23 cellular contexts compared by ENCODE assay signal in the genomic region with DNA sequence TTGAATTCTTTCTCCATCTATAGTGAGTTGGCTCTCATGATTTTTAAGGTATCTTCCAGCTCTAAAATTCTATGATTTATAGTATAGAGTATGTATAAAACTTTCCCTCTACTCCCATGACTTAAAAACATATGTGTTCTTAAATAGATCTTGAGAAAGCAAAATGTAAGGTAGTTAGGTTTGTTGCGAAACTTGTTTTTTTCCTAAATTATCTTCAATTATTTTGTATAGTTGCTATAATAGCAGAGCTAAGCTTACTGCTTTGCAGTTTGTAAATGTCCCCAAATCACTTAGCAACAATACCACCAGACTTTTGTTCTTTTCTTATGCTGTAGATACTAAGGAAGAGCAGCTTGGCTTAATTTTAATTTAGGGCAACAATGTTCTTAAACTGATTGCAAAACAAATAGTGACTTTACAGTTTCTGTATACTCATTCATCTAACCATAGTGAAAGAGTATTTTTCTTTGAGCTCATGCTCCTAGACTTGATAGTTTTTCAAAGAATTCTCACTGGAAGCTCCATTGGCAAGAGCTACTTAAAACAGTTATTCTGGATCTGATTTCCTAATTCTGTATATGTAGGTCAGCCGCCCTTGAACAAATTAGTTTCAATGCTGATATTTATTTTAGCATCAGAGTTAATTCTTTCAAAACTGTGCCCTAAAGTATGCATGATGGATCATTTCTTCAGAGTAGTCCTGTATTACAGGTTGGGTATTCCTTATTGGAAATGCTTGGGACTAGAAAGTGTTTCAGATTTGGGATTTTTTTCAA.
"Had no signal": no experiment of that assay in that cellular context is flagged by ENCODE, and none has a peak within 500 bp of the region (broad histone marks: within the 10 kb centered on the region; RNA-seq: fewer than 3 reads in every experiment).

No MANE protein-coding gene starts in this region.

- FAIRE-seq: islet of Langerhans, small intestine, urothelium cell line had no signal

- H3K4me3 ChIP-seq: coronary artery, dorsolateral prefrontal cortex, sigmoid colon, thoracic aorta had no signal

- H3K9me3 ChIP-seq: neutrophil, sigmoid colon, thoracic aorta had no signal

- H3K27ac ChIP-seq: coronary artery, neutrophil, sigmoid colon, thoracic aorta had no signal

- ATAC-seq: activated CD8-positive, alpha-beta T cell treated with anti-CD3 and anti-CD28 coated beads for 36 hours; left ventricle myocardium superior; stimulated activated effector memory CD8-positive, alpha-beta T cell treated with anti-CD3 and anti-CD28 coated beads, Interleukin-12 subunit alpha, Interleukin-12 subunit beta, amount 100 ng/mL, for 72 hours had no signal

- H3K27me3 ChIP-seq: dorsolateral prefrontal cortex, neutrophil, sigmoid colon had no signal

- DNase-seq: activated B cell treated with CpG ODN at 0.5 μM for 24 hours; activated CD4-positive, alpha-beta T cell treated with anti-CD3 and anti-CD28 coated beads, Interleukin-2, amount 50 U/mL, for 1 hour; activated CD8-positive, alpha-beta T cell treated with anti-CD3 and anti-CD28 coated beads for 36 hours; activated naive CD4-positive, alpha-beta T cell treated with Interleukin-2 at 50 U/mL for 16 hours; activated naive CD8-positive, alpha-beta T cell treated with anti-CD3 and anti-CD28 coated beads, Interleukin-2, amount 10 ng/mL, durations not matched to agents 7 days and 5 days; activated T-cell treated with anti-CD3 and anti-CD28 coated beads, Interleukin-2, amount 50 U/mL, for 48 hours; dorsolateral prefrontal cortex; effector memory CD4-positive, alpha-beta T cell; foreskin melanocyte; left ventricle myocardium superior; mammary epithelial cell; nephron progenitor cell; sigmoid colon; small intestine; stimulated activated CD4-positive, alpha-beta T cell treated with anti-CD3 and anti-CD28 coated beads, Interleukin-4, amount 100 ng/mL, for 24 hours; T-helper 2 cell; trophoblast cell had no signal
